1 cellular context compared by ENCODE assay signal in the genomic region with DNA sequence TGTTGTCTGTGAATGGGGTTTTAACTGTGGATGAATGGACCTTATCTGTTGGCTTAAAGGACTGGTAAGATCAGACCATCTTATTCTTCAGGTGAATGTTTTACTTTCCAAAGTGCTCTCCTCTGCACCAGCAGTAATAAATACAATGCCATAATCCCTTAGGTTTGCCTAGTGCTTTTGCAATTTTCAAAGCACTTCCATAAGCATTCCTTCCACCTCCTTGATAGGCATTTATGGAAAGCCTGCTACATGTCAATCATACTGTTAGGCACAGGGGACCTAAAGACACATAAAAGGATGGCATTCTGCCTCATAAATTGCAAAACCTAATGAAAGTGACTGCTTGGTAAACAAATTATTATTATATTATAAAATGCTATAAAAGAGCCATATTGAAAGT.
TF ChIP-seq lines count a peak whose summit lies in the region.

No MANE protein-coding gene starts in this region.

TF ChIP-seq in neural cell, 6 proteins besides CTCF, POLR2A, EP300 and RAD21 (continued from another document):
- TF ChIP-seq, protein P1, sequence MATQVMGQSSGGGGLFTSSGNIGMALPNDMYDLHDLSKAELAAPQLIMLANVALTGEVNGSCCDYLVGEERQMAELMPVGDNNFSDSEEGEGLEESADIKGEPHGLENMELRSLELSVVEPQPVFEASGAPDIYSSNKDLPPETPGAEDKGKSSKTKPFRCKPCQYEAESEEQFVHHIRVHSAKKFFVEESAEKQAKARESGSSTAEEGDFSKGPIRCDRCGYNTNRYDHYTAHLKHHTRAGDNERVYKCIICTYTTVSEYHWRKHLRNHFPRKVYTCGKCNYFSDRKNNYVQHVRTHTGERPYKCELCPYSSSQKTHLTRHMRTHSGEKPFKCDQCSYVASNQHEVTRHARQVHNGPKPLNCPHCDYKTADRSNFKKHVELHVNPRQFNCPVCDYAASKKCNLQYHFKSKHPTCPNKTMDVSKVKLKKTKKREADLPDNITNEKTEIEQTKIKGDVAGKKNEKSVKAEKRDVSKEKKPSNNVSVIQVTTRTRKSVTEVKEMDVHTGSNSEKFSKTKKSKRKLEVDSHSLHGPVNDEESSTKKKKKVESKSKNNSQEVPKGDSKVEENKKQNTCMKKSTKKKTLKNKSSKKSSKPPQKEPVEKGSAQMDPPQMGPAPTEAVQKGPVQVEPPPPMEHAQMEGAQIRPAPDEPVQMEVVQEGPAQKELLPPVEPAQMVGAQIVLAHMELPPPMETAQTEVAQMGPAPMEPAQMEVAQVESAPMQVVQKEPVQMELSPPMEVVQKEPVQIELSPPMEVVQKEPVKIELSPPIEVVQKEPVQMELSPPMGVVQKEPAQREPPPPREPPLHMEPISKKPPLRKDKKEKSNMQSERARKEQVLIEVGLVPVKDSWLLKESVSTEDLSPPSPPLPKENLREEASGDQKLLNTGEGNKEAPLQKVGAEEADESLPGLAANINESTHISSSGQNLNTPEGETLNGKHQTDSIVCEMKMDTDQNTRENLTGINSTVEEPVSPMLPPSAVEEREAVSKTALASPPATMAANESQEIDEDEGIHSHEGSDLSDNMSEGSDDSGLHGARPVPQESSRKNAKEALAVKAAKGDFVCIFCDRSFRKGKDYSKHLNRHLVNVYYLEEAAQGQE (IDR thresholded peaks at IDR 0.05; ENCODE audit: borderline replicate concordance), result peak; percentile 97
- no peak for TF ChIP-seq SMC3 (conservative IDR thresholded peaks at IDR 0.05; ENCODE audit: poor library complexity)
- TF ChIP-seq EZH2 (IDR thresholded peaks at IDR 0.05; ENCODE audit: borderline replicate concordance, insufficient read depth, low read length, poor library complexity, severe bottlenecking), result no peak
- peak; percentile 33 for TF ChIP-seq POLR2AphosphoS5 (IDR thresholded peaks at IDR 0.05)
